In genomic region chr7:118214051-118214832, GRCh38 we compare ENCODE assay signal across 8 cellular contexts. TPM values are rescaled to one million over a fixed set of nuclear protein-coding genes. Genes with fewer than 3 reads are reported as not detected.
A peak's percentile ranks its signal among the peaks of the same experiment; 100 is the strongest.
DNase-seq lines count a peak whose midpoint lies in the region; ATAC-seq lines count a peak whose summit lies in the region.

No MANE protein-coding gene starts in this region.

- peak overlapping the region; percentile 85 for H3K4me3 ChIP-seq in endocrine pancreas (ENCODE audit: control insufficient read depth, insufficient read depth, low read length)

- H3K36me3 ChIP-seq in endocrine pancreas (ENCODE audit: control insufficient read depth, insufficient read depth, low read length) = no peaks in the 10 kb centered on the region

- no peaks in the 10 kb centered on the region for H3K4me1 ChIP-seq in endocrine pancreas (ENCODE audit: control insufficient read depth, insufficient read depth, low read length)

- peak overlapping the region; percentile 79 for H3K9ac ChIP-seq in endocrine pancreas (ENCODE audit: control insufficient read depth, insufficient read depth, low read length)

- DNase-seq in NCI-H1436 (lab: John Stamatoyannopoulos, UW) (peak; percentile 52), NCI-H1436 treated with DMSO at 0.1 percent for 48 hours (lab: John Stamatoyannopoulos, UW) (no peak), NCI-H460 (ENCODE audit: extremely low read depth, low read depth) (peak; percentile 58), myocyte (ENCODE audit: low read depth) (peak; percentile 93)
- DNase-seq in activated CD8-positive, alpha-beta memory T cell treated with anti-CD3 and anti-CD28 coated beads for 1 hour (ENCODE audit: extremely low read depth in 1 of 2, low read depth in 1 of 2) = peak; percentile 67 to 68
- peak in 5 of 6 experiments; percentile 49 to 61 (median 58) for DNase-seq in stimulated activated naive CD4-positive, alpha-beta T cell (lab: John Stamatoyannopoulos, UW)

- no peaks in the 10 kb centered on the region for H3K9me3 ChIP-seq in endocrine pancreas (ENCODE audit: control insufficient read depth, low read length)

- peak; percentile 95 for ATAC-seq in HG02943 (IDR thresholded peaks at IDR 0.05; ENCODE audit: low read depth, unreplicated experiment)

- no peaks in the 10 kb centered on the region for H3K27me3 ChIP-seq in endocrine pancreas (ENCODE audit: control insufficient read depth, insufficient read depth, low read length)

RNA-seq across cellular contexts. Expression of gene ANKRD7, which starts 10.3 kb away (rescaled TPM):
- total RNA-seq in NCI-H460 (2014; rRNA removed; shearing (Covaris generic)) = 0.64 and 0.66 TPM in 2 replicates
- 0.90 TPM in 1 of 2 replicates, not detected in the other for polyA plus RNA-seq in NCI-H460 (2014; cell fraction: nucleus; rRNA removed)
- 2.8 and 3.4 TPM in 2 replicates for total RNA-seq in myocyte
- 1.3 TPM for polyA plus RNA-seq in myocyte (2012)

RNA-seq across cellular contexts. Expression of gene LSM8, which starts 30.3 kb away (rescaled TPM):
- total RNA-seq in NCI-H460 (2014; rRNA removed; shearing (Covaris generic)) = 144 and 167 TPM in 2 replicates
- 89.6 and 98.4 TPM in 2 replicates for polyA plus RNA-seq in NCI-H460 (2014; cell fraction: nucleus; rRNA removed)
- total RNA-seq in myocyte = 37.1 and 47.5 TPM in 2 replicates
- 27.9 TPM for polyA plus RNA-seq in myocyte (2012)
